8 cellular contexts compared by ENCODE assay signal in the genomic region with DNA sequence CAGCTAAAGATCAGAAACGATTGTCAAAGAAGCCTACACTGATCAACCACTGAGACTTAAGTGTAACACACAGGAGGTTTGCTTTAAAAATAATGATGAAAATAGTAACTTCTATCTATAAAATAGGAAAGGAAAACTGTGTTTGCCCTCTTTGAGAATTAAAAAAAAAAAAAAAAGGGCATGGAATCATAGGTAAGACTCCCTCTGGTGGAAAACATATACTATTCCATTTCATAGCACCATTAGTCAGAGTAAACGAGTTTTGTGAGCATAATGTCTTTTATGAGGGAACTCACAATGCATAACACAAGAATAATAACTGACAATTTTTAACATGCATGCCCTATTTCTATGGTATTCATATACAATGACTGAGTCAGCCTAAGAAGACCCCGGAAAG. TPM values are rescaled to one million over a fixed set of nuclear protein-coding genes. Genes with fewer than 3 reads are reported as not detected.
DNase-seq lines count a peak whose midpoint lies in the region; ATAC-seq, FAIRE-seq and TF ChIP-seq lines count a peak whose summit lies in the region.

No MANE protein-coding gene starts in this region.

- no peak overlapping the region for H3K4me3 Mint-ChIP-seq in activated naive CD4-positive, alpha-beta T cell treated with anti-CD3 and anti-CD28 coated beads, Interleukin-2, amount 10 ng/mL, durations not matched to agents 7 days and 5 days

- H3K27ac ChIP-seq in pancreas, result no peak overlapping the region

- no peaks in the 10 kb centered on the region for H3K4me1 Mint-ChIP-seq in activated naive CD4-positive, alpha-beta T cell treated with anti-CD3 and anti-CD28 coated beads, Interleukin-2, amount 10 ng/mL, durations not matched to agents 7 days and 5 days

- intact Hi-C loops in pancreas (cut with DNase I), result no loop called here

- ATAC-seq in pancreas, result peak in 3 of 4 donors; percentile 35 to 46 (median 38)
- no peak for ATAC-seq in HG03159 (IDR thresholded peaks at IDR 0.05; ENCODE audit: unreplicated experiment)

- H3K4me1 ChIP-seq in pancreas, result no peaks in the 10 kb centered on the region

- H3K27me3 ChIP-seq in pancreas, result no peaks in the 10 kb centered on the region

- H3K9me3 ChIP-seq in pancreas, result no peaks in the 10 kb centered on the region

- H3K36me3 Mint-ChIP-seq in activated naive CD4-positive, alpha-beta T cell treated with anti-CD3 and anti-CD28 coated beads, Interleukin-2, amount 10 ng/mL, durations not matched to agents 7 days and 5 days, result peaks cover 18% of the 10 kb centered on the region

- peaks cover 0 to 27% (median 10%) of the 10 kb centered on the region in 3 donors for H3K36me3 ChIP-seq in pancreas

- no peaks in the 10 kb centered on the region for H3K9me3 Mint-ChIP-seq in activated naive CD4-positive, alpha-beta T cell treated with anti-CD3 and anti-CD28 coated beads, Interleukin-2, amount 10 ng/mL, durations not matched to agents 7 days and 5 days

- DNase-seq in DMS153 treated with DMSO at 0.1 percent for 48 hours (lab: John Stamatoyannopoulos, UW; ENCODE audit: unreplicated experiment), result peak; percentile 31
- no peak for DNase-seq in DMS153 (lab: John Stamatoyannopoulos, UW)
- peak; percentile 55 for DNase-seq in NCI-H146 treated with DMSO at 0.1 percent for 48 hours (lab: John Stamatoyannopoulos, UW; ENCODE audit: unreplicated experiment)
- DNase-seq in cerebellum (ENCODE audit: low spot score), result peak; percentile 23
- no peak for DNase-seq in pancreas
- no peak for DNase-seq in activated naive CD4-positive, alpha-beta T cell treated with anti-CD3 and anti-CD28 coated beads, Interleukin-2, amount 10 ng/mL, durations not matched to agents 7 days and 5 days
- no peak for DNase-seq in activated CD4-positive, CD25-positive, alpha-beta regulatory T cell treated with anti-CD3 and anti-CD28 coated beads, Interleukin-2, amount 50 U/mL, for 72 hours

- H3K27me3 Mint-ChIP-seq in activated naive CD4-positive, alpha-beta T cell treated with anti-CD3 and anti-CD28 coated beads, Interleukin-2, amount 10 ng/mL, durations not matched to agents 7 days and 5 days, result no peaks in the 10 kb centered on the region

- no peak overlapping the region for H3K27ac Mint-ChIP-seq in activated naive CD4-positive, alpha-beta T cell treated with anti-CD3 and anti-CD28 coated beads, Interleukin-2, amount 10 ng/mL, durations not matched to agents 7 days and 5 days

- FAIRE-seq in pancreas (lab: Jason Lieb, UNC), result peak; percentile 65

- WGBS in pancreas, 2 donors, result 61 to 66% methylated on average over 3 of the region's 3 CpGs

- CTCF ChIA-PET in activated naive CD4-positive, alpha-beta T cell treated with anti-CD3 and anti-CD28 coated beads, Interleukin-2, amount 10 ng/mL, durations not matched to agents 7 days and 5 days (lab: Charles Lee), result interaction anchor here (0.8 to 1.4 kb wide), 3 partner anchors 18 to 174 kb away, joined by 3 to 5 read pairs (median 3); no protein-coding TSS in a partner anchor

- TF ChIP-seq CTCF in pancreas (IDR thresholded peaks at IDR 0.05), result peak in 2 of 4 donors; percentile 14 to 15

- H3K4me3 ChIP-seq in pancreas, result no peak overlapping the region

RNA-seq across cellular contexts. Expression of gene SLC35F5, which starts 36.3 kb away (rescaled TPM):
- 139 TPM for total RNA-seq in cerebellum
- total RNA-seq in pancreas, result 10 to 100 TPM; 36.6 to 58.6 (median 41.0) TPM
- 10 to 100 TPM; 12.6 to 17.8 TPM for polyA plus RNA-seq in pancreas

Comparison
In these comparisons a context has a peak if more than half of its experiments do, and no peak if none do; other contexts are left out.
1. DNase-seq: peak in DMS153 treated with DMSO at 0.1 percent for 48 hours (single experiment), NCI-H146 treated with DMSO at 0.1 percent for 48 hours (single experiment) and cerebellum (single experiment); none in DMS153 (single experiment), pancreas (0 of 6), activated naive CD4-positive, alpha-beta T cell treated with anti-CD3 and anti-CD28 coated beads, Interleukin-2, amount 10 ng/mL, durations not matched to agents 7 days and 5 days (single experiment) and activated CD4-positive, CD25-positive, alpha-beta regulatory T cell treated with anti-CD3 and anti-CD28 coated beads, Interleukin-2, amount 50 U/mL, for 72 hours (single experiment).